ENCODE assay signal across 7 cellular contexts in the genomic region with DNA sequence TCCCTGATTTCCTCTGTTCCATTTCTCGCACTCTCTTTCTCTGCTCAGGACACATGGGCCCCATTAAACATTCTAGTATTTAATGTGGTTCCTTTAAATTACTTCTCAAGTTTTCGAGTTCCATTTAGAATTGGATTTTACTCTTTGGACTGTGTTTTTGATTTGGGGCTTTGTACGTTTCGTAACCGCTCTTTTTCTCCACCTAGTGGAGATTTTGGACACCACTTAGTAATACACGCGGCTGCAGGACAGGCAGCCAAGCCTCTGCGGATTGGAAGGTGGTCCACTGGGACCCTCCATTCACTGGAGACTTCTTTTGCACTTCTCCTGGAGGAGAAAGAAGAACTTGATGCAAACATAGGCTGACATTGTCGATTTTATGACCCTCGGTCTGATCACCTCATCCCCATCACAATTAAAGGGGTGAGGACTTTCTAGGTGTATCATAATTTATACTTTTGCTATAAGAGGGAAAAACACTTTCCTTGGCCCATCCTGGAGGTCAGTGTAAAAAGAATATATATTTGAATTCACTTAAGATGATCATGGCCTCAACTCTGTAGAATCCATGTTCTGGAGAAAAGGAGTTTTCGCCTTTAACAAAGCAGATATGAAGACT.
A peak's percentile ranks its signal among the peaks of the same experiment; 100 is the strongest.
DNase-seq lines count a peak whose midpoint lies in the region; ATAC-seq, FAIRE-seq and TF ChIP-seq lines count a peak whose summit lies in the region.

No MANE protein-coding gene starts in this region.

- no peak for TF ChIP-seq POLR2A in prostate gland (IDR thresholded peaks at IDR 0.05)

- H3K9me3 ChIP-seq in DOHH2 (ENCODE audit: control insufficient read depth, insufficient read depth, low read length), result no peaks in the 10 kb centered on the region
- no peaks in the 10 kb centered on the region for H3K9me3 ChIP-seq in prostate gland

- DNase-seq in HTR-8/SVneo (ENCODE audit: insufficient read length, low spot score) (peak; percentile 59), germinal center (ENCODE audit: low spot score) (peak; percentile 22), prostate gland (ENCODE audit: low spot score) (no peak)

- TF ChIP-seq CTCF in DOHH2 (IDR thresholded peaks at IDR 0.05; ENCODE audit: low read depth, low read length, poor library complexity, severe bottlenecking) (peak; percentile 73), prostate gland (IDR thresholded peaks at IDR 0.05) (peak; percentile 23 to 46 (median 41))

- H3K36me3 ChIP-seq in DOHH2 (ENCODE audit: control insufficient read depth, low read length), result no peaks in the 10 kb centered on the region
- H3K36me3 ChIP-seq in prostate gland, result no peaks in the 10 kb centered on the region

- H3K27me3 ChIP-seq in DOHH2 (ENCODE audit: control insufficient read depth, low read length), result peaks cover 25% of the 10 kb centered on the region
- H3K27me3 ChIP-seq in prostate gland (replicated peaks; ENCODE audit: insufficient read depth), result no peaks in the 10 kb centered on the region

- H3F3A ChIP-seq in DOHH2 (ENCODE audit: control insufficient read depth, insufficient read depth), result no peaks in the 10 kb centered on the region

- intact Hi-C loops in prostate gland (cut with DNase I), result loop anchor here (5.0 to 10.0 kb wide), 2 partner anchors 38 to 84 kb away; partner anchors contain the start of gene NOG

- no peak for ATAC-seq in GM21390 (IDR thresholded peaks at IDR 0.05; ENCODE audit: unreplicated experiment)
- no peak for ATAC-seq in GM19395 (IDR thresholded peaks at IDR 0.05; ENCODE audit: unreplicated experiment)

- no peak overlapping the region for H3K27ac ChIP-seq in DOHH2 (ENCODE audit: low read depth, low read length)
- H3K27ac ChIP-seq in prostate gland, result no peak overlapping the region

- no peaks in the 10 kb centered on the region for H3K4me1 ChIP-seq in DOHH2 (ENCODE audit: control insufficient read depth, low read length)
- H3K4me1 ChIP-seq in prostate gland (replicated peaks), result no peaks in the 10 kb centered on the region

- H3K4me3 ChIP-seq in DOHH2 (ENCODE audit: low read length), result no peak overlapping the region
- H3K4me3 ChIP-seq in prostate gland, result no peak overlapping the region

- no peaks in the 10 kb centered on the region for H3K79me2 ChIP-seq in DOHH2 (ENCODE audit: control insufficient read depth, low read length)

- no peak overlapping the region for H3K4me2 ChIP-seq in DOHH2 (ENCODE audit: low read length)

- no peaks in the 10 kb centered on the region for H3K9me2 ChIP-seq in DOHH2 (replicated peaks; ENCODE audit: control insufficient read depth, low read length)

- 10% methylated on average over 11 of the region's 11 CpGs for WGBS in prostate gland

- peak; percentile 40 for FAIRE-seq in HTR-8/SVneo (lab: Jason Lieb, UNC)
- peak; percentile 92 for FAIRE-seq in TTC549 (lab: Jason Lieb, UNC)

- no peaks in the 10 kb centered on the region for H4K20me1 ChIP-seq in DOHH2 (ENCODE audit: control insufficient read depth, insufficient read depth, low read depth, low read length)
